In the genomic region with DNA sequence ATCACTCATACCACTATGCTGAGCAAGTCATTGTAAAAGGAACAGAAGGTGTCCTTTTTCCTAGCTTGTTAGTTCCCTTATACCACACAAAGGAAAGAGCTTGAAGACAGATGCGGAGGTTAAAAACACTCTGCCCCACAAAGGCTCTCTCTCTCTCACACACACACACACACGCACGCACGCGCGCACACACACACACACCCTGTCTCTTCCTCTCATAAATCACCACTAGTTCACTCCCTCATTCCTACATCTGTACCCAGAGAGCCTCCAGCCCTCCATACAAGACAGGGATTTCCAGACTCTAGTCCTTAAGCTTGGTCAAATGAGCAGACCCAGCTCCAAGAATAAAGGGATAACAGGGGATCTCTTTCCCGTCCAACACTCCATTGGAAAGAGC, we compare ENCODE assay signal across 23 cellular contexts.
"Had no signal": no experiment of that assay in that cellular context is flagged by ENCODE, and none has a peak within 500 bp of the region (broad histone marks: within the 10 kb centered on the region; RNA-seq: fewer than 3 reads in every experiment).

No MANE protein-coding gene starts in this region.

- H3K4me3 ChIP-seq: lower lobe of right lung, ovary, skin epidermis, suprapubic skin, thoracic aorta, tibial artery, upper lobe of right lung had no signal

- H3K9me3 ChIP-seq: lower lobe of right lung, ovary, suprapubic skin, thoracic aorta, tibial artery, upper lobe of right lung had no signal

- FAIRE-seq: keratinocyte, urothelium cell line had no signal

- H3K36me3 ChIP-seq: lower lobe of right lung, ovary, suprapubic skin, thoracic aorta, tibial artery, upper lobe of right lung had no signal

- H3K27me3 ChIP-seq: ovary, suprapubic skin, tibial artery, upper lobe of right lung had no signal

- H3K27ac ChIP-seq: lower lobe of right lung, ovary, suprapubic skin, thoracic aorta, tibial artery, upper lobe of right lung had no signal

- DNase-seq: hippocampal formation; kidney glomerular epithelial cell; left cardiac atrium; lower lobe of right lung; mammary epithelial cell; mesendoderm; naive B cell; natural killer cell; nephron progenitor cell; ovary; right cardiac atrium; stimulated activated CD4-positive, alpha-beta T cell treated with anti-CD3 and anti-CD28 coated beads, Interleukin-4, amount 100 ng/mL, for 24 hours; stimulated activated naive CD4-positive, alpha-beta T cell; tibial artery; trophoblast cell; upper lobe of right lung had no signal

- ATAC-seq: lower lobe of right lung; natural killer cell; sciatic nerve; stimulated activated effector memory CD8-positive, alpha-beta T cell treated with anti-CD3 and anti-CD28 coated beads, Interleukin-12 subunit alpha, Interleukin-12 subunit beta, amount 100 ng/mL, for 72 hours; upper lobe of right lung had no signal
